23 cellular contexts compared by ENCODE assay signal in genomic region chr17:27669850-27670249, GRCh38.
"Had no signal": no experiment of that assay in that cellular context is flagged by ENCODE, and none has a peak within 500 bp of the region (broad histone marks: within the 10 kb centered on the region; RNA-seq: fewer than 3 reads in every experiment).

No MANE protein-coding gene starts in this region.

- H3K9me3 ChIP-seq: SJSA1 had no signal

- ATAC-seq: K562 had no signal

- H3K27me3 ChIP-seq: SJSA1 had no signal

- H3K27ac ChIP-seq: HL-60, KMS-11, SJSA1, SK-N-MC had no signal

- H3K4me3 ChIP-seq: K562, SJSA1, SK-N-MC had no signal

- DNase-seq: Kasumi-1, MM.1S, NCI-H1092 treated with DMSO at 0.1 percent for 48 hours, NCI-H1436, NCI-H187, NCI-H2029, NCI-H2081 treated with DMSO at 0.1 percent for 48 hours, NCI-H2171, NCI-H226, NCI-H446, NCI-H510A, NCI-H524 treated with DMSO at 0.1 percent for 48 hours, NCI-H69, NCI-H774, Right ventricle myocardium superior, RPMI8226, SIG-M5 had no signal

- H3K9me3 Mint-ChIP-seq: IgD-negative memory B cell had no signal

- H3K36me3 ChIP-seq: SJSA1 had no signal

- H3K4me1 ChIP-seq: SJSA1 had no signal

- H3K4me3 Mint-ChIP-seq: IgD-negative memory B cell had no signal
